Comparison of ENCODE assay signal across 8 cellular contexts in the genomic region with DNA sequence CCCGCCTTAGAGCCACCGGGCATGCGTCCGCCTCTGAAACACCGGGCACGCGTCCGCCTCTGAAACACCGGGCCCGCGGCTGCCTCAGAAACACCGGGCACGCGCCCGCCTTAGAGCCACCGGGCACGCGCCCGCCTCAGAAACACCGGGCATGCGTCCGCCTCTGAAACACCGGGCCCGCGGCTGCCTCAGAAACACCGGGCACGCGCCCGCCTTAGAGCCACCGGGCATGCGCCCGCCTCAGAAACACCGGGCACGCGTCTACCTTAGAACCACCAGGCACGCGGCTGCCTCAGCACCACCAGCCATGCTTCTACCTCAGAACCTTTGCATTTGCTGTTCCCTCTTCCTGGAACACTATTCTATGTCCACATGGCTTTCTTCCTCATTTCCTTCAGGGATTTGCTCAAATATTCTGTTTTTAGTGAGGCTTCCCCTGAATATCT. TPM values are rescaled to one million over a fixed set of nuclear protein-coding genes. Genes with fewer than 3 reads are reported as not detected.
A peak's percentile ranks its signal among the peaks of the same experiment; 100 is the strongest.
DNase-seq lines count a peak whose midpoint lies in the region; ATAC-seq and TF ChIP-seq lines count a peak whose summit lies in the region.
"Not testable (repeated sequence)": the region's sequence is repeated elsewhere in the genome, so short reads cannot be mapped to it uniquely, and the experiment has no call there.

No MANE protein-coding gene starts in this region.

- DNase-seq in DMS53 treated with DMSO at 0.1 percent for 48 hours (lab: John Stamatoyannopoulos, UW; ENCODE audit: unreplicated experiment) = peak; percentile 83
- peak; percentile 47 for DNase-seq in HCEC 1CT
- DNase-seq in NCI-H1105 treated with DMSO at 0.1 percent for 48 hours (lab: John Stamatoyannopoulos, UW) = peak; percentile 65
- peak; percentile 73 for DNase-seq in activated naive CD4-positive, alpha-beta T cell treated with anti-CD3 and anti-CD28 coated beads for 36 hours
- DNase-seq in germinal center (ENCODE audit: low spot score) = peak; percentile 31
- DNase-seq in neural crest cell (ENCODE audit: low read depth, low spot score) = peak; percentile 51
- peak; percentile 67 to 85 (median 78) for DNase-seq in stimulated activated naive CD4-positive, alpha-beta T cell (lab: John Stamatoyannopoulos, UW)

- CTCF ChIA-PET in activated naive CD4-positive, alpha-beta T cell treated with anti-CD3 and anti-CD28 coated beads for 36 hours (lab: Charles Lee) = not testable (repeated sequence)

- H3K9me3 Mint-ChIP-seq in activated naive CD4-positive, alpha-beta T cell treated with anti-CD3 and anti-CD28 coated beads for 36 hours; neural crest cell: not testable (repeated sequence)

- H3K27me3 Mint-ChIP-seq in activated naive CD4-positive, alpha-beta T cell treated with anti-CD3 and anti-CD28 coated beads for 36 hours (ENCODE audit: low read depth); neural crest cell (ENCODE audit: low read depth): not testable (repeated sequence)

- intact Hi-C loops in activated naive CD4-positive, alpha-beta T cell treated with anti-CD3 and anti-CD28 coated beads for 36 hours (cut with micrococcal nuclease) = loop anchor here (1.0 to 2.0 kb wide), 3 partner anchors 58 to 727 kb away; partner anchors contain the start of genes DOCK4, IFRD1, SMIM30 and ZNF277

- peaks cover 11% of the 10 kb centered on the region for H3K4me1 Mint-ChIP-seq in activated naive CD4-positive, alpha-beta T cell treated with anti-CD3 and anti-CD28 coated beads for 36 hours (ENCODE audit: low read depth)
- H3K4me1 Mint-ChIP-seq in neural crest cell = not testable (repeated sequence)

- TF ChIP-seq CTCF in neural crest cell (conservative IDR thresholded peaks at IDR 0.05) = not testable (repeated sequence)

- peak; percentile 82 for ATAC-seq in SK-N-SH treated with all-trans-retinoic acid at 6 μM for 48 hours

- peak overlapping the region; percentile 76 for H3K4me3 Mint-ChIP-seq in activated naive CD4-positive, alpha-beta T cell treated with anti-CD3 and anti-CD28 coated beads for 36 hours
- H3K4me3 Mint-ChIP-seq in neural crest cell = peak overlapping the region; percentile 87

- not testable (repeated sequence) for H3K36me3 Mint-ChIP-seq in activated naive CD4-positive, alpha-beta T cell treated with anti-CD3 and anti-CD28 coated beads for 36 hours (ENCODE audit: low read depth); neural crest cell (ENCODE audit: low read depth)

- H3K27ac Mint-ChIP-seq in activated naive CD4-positive, alpha-beta T cell treated with anti-CD3 and anti-CD28 coated beads for 36 hours = peak overlapping the region; percentile 80
- peak overlapping the region; percentile 69 for H3K27ac Mint-ChIP-seq in neural crest cell (ENCODE audit: unreplicated experiment)

TF ChIP-seq in SK-N-SH treated with all-trans-retinoic acid at 6 μM for 48 hours, 23 proteins besides CTCF, POLR2A, EP300 and RAD21:
- TF ChIP-seq SNAI2 (CRISPR knock-in tag; IDR thresholded peaks at IDR 0.05) (peak; percentile 78; the same call in 1 of the 2 replicates), ZFP3 (CRISPR knock-in tag; IDR thresholded peaks at IDR 0.05) (peak; percentile 66; the same call in 1 of the 2 replicates), CSDC2 (CRISPR knock-in tag; IDR thresholded peaks at IDR 0.05) (peak; percentile 87; the same call in 1 of the 2 replicates)
- TF ChIP-seq, protein P1, sequence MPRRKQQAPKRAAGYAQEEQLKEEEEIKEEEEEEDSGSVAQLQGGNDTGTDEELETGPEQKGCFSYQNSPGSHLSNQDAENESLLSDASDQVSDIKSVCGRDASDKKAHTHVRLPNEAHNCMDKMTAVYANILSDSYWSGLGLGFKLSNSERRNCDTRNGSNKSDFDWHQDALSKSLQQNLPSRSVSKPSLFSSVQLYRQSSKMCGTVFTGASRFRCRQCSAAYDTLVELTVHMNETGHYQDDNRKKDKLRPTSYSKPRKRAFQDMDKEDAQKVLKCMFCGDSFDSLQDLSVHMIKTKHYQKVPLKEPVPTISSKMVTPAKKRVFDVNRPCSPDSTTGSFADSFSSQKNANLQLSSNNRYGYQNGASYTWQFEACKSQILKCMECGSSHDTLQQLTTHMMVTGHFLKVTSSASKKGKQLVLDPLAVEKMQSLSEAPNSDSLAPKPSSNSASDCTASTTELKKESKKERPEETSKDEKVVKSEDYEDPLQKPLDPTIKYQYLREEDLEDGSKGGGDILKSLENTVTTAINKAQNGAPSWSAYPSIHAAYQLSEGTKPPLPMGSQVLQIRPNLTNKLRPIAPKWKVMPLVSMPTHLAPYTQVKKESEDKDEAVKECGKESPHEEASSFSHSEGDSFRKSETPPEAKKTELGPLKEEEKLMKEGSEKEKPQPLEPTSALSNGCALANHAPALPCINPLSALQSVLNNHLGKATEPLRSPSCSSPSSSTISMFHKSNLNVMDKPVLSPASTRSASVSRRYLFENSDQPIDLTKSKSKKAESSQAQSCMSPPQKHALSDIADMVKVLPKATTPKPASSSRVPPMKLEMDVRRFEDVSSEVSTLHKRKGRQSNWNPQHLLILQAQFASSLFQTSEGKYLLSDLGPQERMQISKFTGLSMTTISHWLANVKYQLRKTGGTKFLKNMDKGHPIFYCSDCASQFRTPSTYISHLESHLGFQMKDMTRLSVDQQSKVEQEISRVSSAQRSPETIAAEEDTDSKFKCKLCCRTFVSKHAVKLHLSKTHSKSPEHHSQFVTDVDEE (CRISPR knock-in tag; IDR thresholded peaks at IDR 0.05) = peak; percentile 85

RNA-seq across cellular contexts. Expression of gene IFRD1, which starts 58.4 kb away (rescaled TPM):
- 10 to 100 TPM; 47.3 to 50.5 TPM for total RNA-seq in activated naive CD4-positive, alpha-beta T cell treated with anti-CD3 and anti-CD28 coated beads for 36 hours
- 76.6 and 78.7 TPM in 2 replicates for total RNA-seq in neural crest cell

Comparison
In these comparisons a context has a peak if more than half of its experiments do, and no peak if none do; other contexts are left out.
1. Peak in every context shown above with its lines: DNase-seq and ATAC-seq.
2. DNase-seq: peak in every context shown above with its lines; median percentile 83 in DMS53 treated with DMSO at 0.1 percent for 48 hours; 78 in stimulated activated naive CD4-positive, alpha-beta T cell; 73 in activated naive CD4-positive, alpha-beta T cell treated with anti-CD3 and anti-CD28 coated beads for 36 hours; 65 in NCI-H1105 treated with DMSO at 0.1 percent for 48 hours; 51 in neural crest cell; 47 in HCEC 1CT; 31 in germinal center.